In genomic region chr10:119892188-119893065, GRCh38 we compare ENCODE assay signal across 1 cellular context.
TF ChIP-seq lines count a peak whose summit lies in the region.

SEC23IP (plus strand) TSS chr10:119892730; CDS start chr10:119892783, 53 bp downstream.

TF ChIP-seq in HepG2, 621 proteins besides CTCF, POLR2A, EP300 and RAD21 (continued from another document and continues in another):
- TF ChIP-seq ZNF431 (CRISPR knock-in tag; IDR thresholded peaks at IDR 0.05; ENCODE audit: borderline replicate concordance, low read depth) (peak; percentile 93), ZNF484 (CRISPR knock-in tag; IDR thresholded peaks at IDR 0.05; ENCODE audit: borderline replicate concordance, low read depth) (no peak), CERS6 (CRISPR knock-in tag; IDR thresholded peaks at IDR 0.05) (peak; percentile 12; the same call in 1 of the 2 replicates), ZNF101 (CRISPR knock-in tag; IDR thresholded peaks at IDR 0.05; ENCODE audit: borderline replicate concordance, low read depth) (no peak), TGIF2 (CRISPR knock-in tag; IDR thresholded peaks at IDR 0.05) (peak; percentile 88; the same call in 1 of the 2 replicates), ZNF274 (CRISPR knock-in tag; IDR thresholded peaks at IDR 0.05) (peak; percentile 93; the same call in 1 of the 2 replicates), TAF1 (CRISPR knock-in tag; IDR thresholded peaks at IDR 0.05) (peak; percentile 91), ZNF549 (CRISPR knock-in tag; IDR thresholded peaks at IDR 0.05) (no peak), TOPORS (CRISPR knock-in tag; IDR thresholded peaks at IDR 0.05) (peak; percentile 77; the same call in 1 of the 2 replicates), ZBTB39 (CRISPR knock-in tag; IDR thresholded peaks at IDR 0.05) (peak; percentile 81), ZNF792 (CRISPR knock-in tag; IDR thresholded peaks at IDR 0.05) (peak; percentile 91), ZNF501 (CRISPR knock-in tag; IDR thresholded peaks at IDR 0.05) (peak; percentile 98), RFX5 (IDR thresholded peaks at IDR 0.05; ENCODE audit: low read depth, low read length) (peak; percentile 41; the same call in 1 of the 2 replicates), E2F2 (CRISPR knock-in tag; IDR thresholded peaks at IDR 0.05; ENCODE audit: borderline replicate concordance) (no peak), TSC22D2 (CRISPR knock-in tag; IDR thresholded peaks at IDR 0.05; ENCODE audit: borderline replicate concordance) (peak; percentile 87; the same call in 1 of the 2 replicates), ZNF337 (CRISPR knock-in tag; IDR thresholded peaks at IDR 0.05; ENCODE audit: borderline replicate concordance, low read depth) (0 out of 2 replicates have a peak, but pooled peaks have one; percentile 69), ASH2L (IDR thresholded peaks at IDR 0.05; ENCODE audit: insufficient read length, low read depth, low read length) (peak; percentile 90), SP2 (CRISPR knock-in tag; IDR thresholded peaks at IDR 0.05) (peak; percentile 55), PHF21A (CRISPR knock-in tag; IDR thresholded peaks at IDR 0.05) (peak; percentile 83), ZC3H13 (CRISPR knock-in tag; IDR thresholded peaks at IDR 0.05) (no peak; the same call in 1 of the 2 replicates), KDM5B (CRISPR knock-in tag; IDR thresholded peaks at IDR 0.05; ENCODE audit: borderline replicate concordance) (peak; percentile 86; the same call in 1 of the 2 replicates), ARID5B (CRISPR knock-in tag; IDR thresholded peaks at IDR 0.05) (peak; percentile 81), ZNF326 (CRISPR knock-in tag; IDR thresholded peaks at IDR 0.05; ENCODE audit: borderline replicate concordance) (no peak), POLR2G (IDR thresholded peaks at IDR 0.05; ENCODE audit: low read depth, low read length) (peak; percentile 96), ZNF256 (CRISPR knock-in tag; conservative IDR thresholded peaks at IDR 0.05) (peak; percentile 77; the same call in 1 of the 2 replicates), SMYD3 (CRISPR knock-in tag; IDR thresholded peaks at IDR 0.05) (no peak), ZSCAN30 (CRISPR knock-in tag; IDR thresholded peaks at IDR 0.05) (no peak), ZXDC (CRISPR knock-in tag; IDR thresholded peaks at IDR 0.05) (0 out of 2 replicates have a peak, but pooled peaks have one; percentile 31), ARNT2 (CRISPR knock-in tag; IDR thresholded peaks at IDR 0.05; ENCODE audit: low read depth) (peak; percentile 29; the same call in 1 of the 2 replicates), GTF3A (CRISPR knock-in tag; conservative IDR thresholded peaks at IDR 0.05) (no peak; the same call in 1 of the 2 replicates), SIX4 (CRISPR knock-in tag; IDR thresholded peaks at IDR 0.05) (peak; percentile 38; the same call in 1 of the 2 replicates), FOSL2 (CRISPR knock-in tag; IDR thresholded peaks at IDR 0.05) (peak; percentile 54), HOMEZ (CRISPR knock-in tag; IDR thresholded peaks at IDR 0.05; ENCODE audit: low read depth) (peak; percentile 77; the same call in 1 of the 2 replicates), PBX2 (CRISPR knock-in tag; IDR thresholded peaks at IDR 0.05) (no peak)
- TF ChIP-seq, protein P1, sequence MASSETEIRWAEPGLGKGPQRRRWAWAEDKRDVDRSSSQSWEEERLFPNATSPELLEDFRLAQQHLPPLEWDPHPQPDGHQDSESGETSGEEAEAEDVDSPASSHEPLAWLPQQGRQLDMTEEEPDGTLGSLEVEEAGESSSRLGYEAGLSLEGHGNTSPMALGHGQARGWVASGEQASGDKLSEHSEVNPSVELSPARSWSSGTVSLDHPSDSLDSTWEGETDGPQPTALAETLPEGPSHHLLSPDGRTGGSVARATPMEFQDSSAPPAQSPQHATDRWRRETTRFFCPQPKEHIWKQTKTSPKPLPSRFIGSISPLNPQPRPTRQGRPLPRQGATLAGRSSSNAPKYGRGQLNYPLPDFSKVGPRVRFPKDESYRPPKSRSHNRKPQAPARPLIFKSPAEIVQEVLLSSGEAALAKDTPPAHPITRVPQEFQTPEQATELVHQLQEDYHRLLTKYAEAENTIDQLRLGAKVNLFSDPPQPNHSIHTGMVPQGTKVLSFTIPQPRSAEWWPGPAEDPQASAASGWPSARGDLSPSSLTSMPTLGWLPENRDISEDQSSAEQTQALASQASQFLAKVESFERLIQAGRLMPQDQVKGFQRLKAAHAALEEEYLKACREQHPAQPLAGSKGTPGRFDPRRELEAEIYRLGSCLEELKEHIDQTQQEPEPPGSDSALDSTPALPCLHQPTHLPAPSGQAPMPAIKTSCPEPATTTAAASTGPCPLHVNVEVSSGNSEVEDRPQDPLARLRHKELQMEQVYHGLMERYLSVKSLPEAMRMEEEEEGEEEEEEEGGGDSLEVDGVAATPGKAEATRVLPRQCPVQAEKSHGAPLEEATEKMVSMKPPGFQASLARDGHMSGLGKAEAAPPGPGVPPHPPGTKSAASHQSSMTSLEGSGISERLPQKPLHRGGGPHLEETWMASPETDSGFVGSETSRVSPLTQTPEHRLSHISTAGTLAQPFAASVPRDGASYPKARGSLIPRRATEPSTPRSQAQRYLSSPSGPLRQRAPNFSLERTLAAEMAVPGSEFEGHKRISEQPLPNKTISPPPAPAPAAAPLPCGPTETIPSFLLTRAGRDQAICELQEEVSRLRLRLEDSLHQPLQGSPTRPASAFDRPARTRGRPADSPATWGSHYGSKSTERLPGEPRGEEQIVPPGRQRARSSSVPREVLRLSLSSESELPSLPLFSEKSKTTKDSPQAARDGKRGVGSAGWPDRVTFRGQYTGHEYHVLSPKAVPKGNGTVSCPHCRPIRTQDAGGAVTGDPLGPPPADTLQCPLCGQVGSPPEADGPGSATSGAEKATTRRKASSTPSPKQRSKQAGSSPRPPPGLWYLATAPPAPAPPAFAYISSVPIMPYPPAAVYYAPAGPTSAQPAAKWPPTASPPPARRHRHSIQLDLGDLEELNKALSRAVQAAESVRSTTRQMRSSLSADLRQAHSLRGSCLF (CRISPR knock-in tag; IDR thresholded peaks at IDR 0.05; ENCODE audit: borderline replicate concordance): peak; percentile 65; the same call in 1 of the 2 replicates
- TF ChIP-seq, protein P2, sequence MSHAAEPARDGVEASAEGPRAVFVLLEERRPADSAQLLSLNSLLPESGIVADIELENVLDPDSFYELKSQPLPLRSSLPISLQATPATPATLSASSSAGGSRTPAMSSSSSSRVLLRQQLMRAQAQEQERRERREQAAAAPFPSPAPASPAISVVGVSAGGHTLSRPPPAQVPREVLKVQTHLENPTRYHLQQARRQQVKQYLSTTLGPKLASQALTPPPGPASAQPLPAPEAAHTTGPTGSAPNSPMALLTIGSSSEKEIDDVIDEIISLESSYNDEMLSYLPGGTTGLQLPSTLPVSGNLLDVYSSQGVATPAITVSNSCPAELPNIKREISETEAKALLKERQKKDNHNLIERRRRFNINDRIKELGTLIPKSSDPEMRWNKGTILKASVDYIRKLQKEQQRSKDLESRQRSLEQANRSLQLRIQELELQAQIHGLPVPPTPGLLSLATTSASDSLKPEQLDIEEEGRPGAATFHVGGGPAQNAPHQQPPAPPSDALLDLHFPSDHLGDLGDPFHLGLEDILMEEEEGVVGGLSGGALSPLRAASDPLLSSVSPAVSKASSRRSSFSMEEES (CRISPR knock-in tag; IDR thresholded peaks at IDR 0.05): peak; percentile 98
- TF ChIP-seq, protein P3, sequence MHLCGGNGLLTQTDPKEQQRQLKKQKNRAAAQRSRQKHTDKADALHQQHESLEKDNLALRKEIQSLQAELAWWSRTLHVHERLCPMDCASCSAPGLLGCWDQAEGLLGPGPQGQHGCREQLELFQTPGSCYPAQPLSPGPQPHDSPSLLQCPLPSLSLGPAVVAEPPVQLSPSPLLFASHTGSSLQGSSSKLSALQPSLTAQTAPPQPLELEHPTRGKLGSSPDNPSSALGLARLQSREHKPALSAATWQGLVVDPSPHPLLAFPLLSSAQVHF (CRISPR knock-in tag; IDR thresholded peaks at IDR 0.05): no peak
